Comparison of ENCODE assay signal across 20 cellular contexts in the genomic region with DNA sequence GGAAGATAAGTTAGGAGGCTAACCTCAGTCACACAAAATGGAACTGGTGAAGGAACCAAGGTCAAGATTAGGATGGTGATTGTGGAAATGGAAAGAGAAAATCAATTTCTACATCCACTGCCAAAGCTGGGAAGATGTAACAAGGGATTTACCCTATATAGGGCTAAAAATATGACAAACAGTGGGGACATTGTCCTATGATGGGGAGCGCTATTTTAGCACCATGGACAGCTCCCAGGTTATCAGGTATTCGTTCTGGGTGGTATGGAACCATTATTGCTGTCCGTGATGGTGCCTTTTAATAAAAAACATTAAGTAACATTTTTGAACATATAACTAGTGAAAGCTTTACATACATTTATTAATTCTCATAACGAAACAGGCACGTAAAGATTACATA.
DNase-seq lines count a peak whose midpoint lies in the region; ATAC-seq and TF ChIP-seq lines count a peak whose summit lies in the region.
"Had no signal": no experiment of that assay in that cellular context is flagged by ENCODE, and none has a peak within 500 bp of the region (broad histone marks: within the 10 kb centered on the region; RNA-seq: fewer than 3 reads in every experiment).

No MANE protein-coding gene starts in this region.

- CTCF ChIA-PET in activated CD8-positive, alpha-beta T cell treated with anti-CD3 and anti-CD28 coated beads, Interleukin-2, amount 10 ng/mL, durations not matched to agents 7 days and 5 days (lab: Charles Lee) = no interaction called here

- no peak for TF ChIP-seq CTCF in GM20000 (IDR thresholded peaks at IDR 0.05; ENCODE audit: extremely low read depth, missing control alignments)

- DNase-seq in GM20000 (ENCODE audit: low spot score) (peak; percentile 36), left kidney (ENCODE audit: low read depth, low spot score) (peak; percentile 71), COLO668 (lab: John Stamatoyannopoulos, UW; ENCODE audit: unreplicated experiment) (no peak)
- peak; percentile 25 for DNase-seq in Jurkat, Clone E6-1 (ENCODE audit: low read depth, low spot score)
- peak; percentile 63 for DNase-seq in activated CD8-positive, alpha-beta T cell treated with anti-CD3 and anti-CD28 coated beads, Interleukin-2, amount 10 ng/mL, durations not matched to agents 7 days and 5 days
- DNase-seq in stimulated activated naive CD4-positive, alpha-beta T cell treated with Interleukin-2 at 50 U/mL for 16 hours (lab: John Stamatoyannopoulos, UW) = no peak
- DNase-seq: activated CD4-positive, CD25-positive, alpha-beta regulatory T cell; activated T-cell treated with anti-CD3 and anti-CD28 coated beads, Interleukin-2, amount 50 U/mL, for 4 hours; left lung; natural killer cell; NCI-H146; NCI-H446 treated with DMSO at 0.1 percent for 48 hours; retina had no signal

- H3K4me3 Mint-ChIP-seq in activated CD8-positive, alpha-beta T cell treated with anti-CD3 and anti-CD28 coated beads, Interleukin-2, amount 10 ng/mL, durations not matched to agents 7 days and 5 days = no peak overlapping the region
- H3K4me3 Mint-ChIP-seq: activated T-cell treated with anti-CD3 and anti-CD28 coated beads, Interleukin-2, amount 50 U/mL, for 4 hours; CD14-positive monocyte; IgD-negative memory B cell; natural killer cell had no signal

- no peaks in the 10 kb centered on the region for H3K9me3 Mint-ChIP-seq in activated CD8-positive, alpha-beta T cell treated with anti-CD3 and anti-CD28 coated beads, Interleukin-2, amount 10 ng/mL, durations not matched to agents 7 days and 5 days (ENCODE audit: insufficient read depth)
- H3K9me3 Mint-ChIP-seq: activated T-cell treated with anti-CD3 and anti-CD28 coated beads, Interleukin-2, amount 50 U/mL, for 4 hours; IgD-negative memory B cell had no signal

- no peak for ATAC-seq in activated CD8-positive, alpha-beta T cell treated with anti-CD3 and anti-CD28 coated beads, Interleukin-2, amount 10 ng/mL, durations not matched to agents 7 days and 5 days
- ATAC-seq in HG03442 (IDR thresholded peaks at IDR 0.05; ENCODE audit: unreplicated experiment) = no peak
- ATAC-seq: activated T-cell treated with anti-CD3 and anti-CD28 coated beads, Interleukin-2, amount 50 U/mL, for 4 hours; left lung; natural killer cell had no signal

- no peak overlapping the region for H3K27ac Mint-ChIP-seq in activated CD8-positive, alpha-beta T cell treated with anti-CD3 and anti-CD28 coated beads, Interleukin-2, amount 10 ng/mL, durations not matched to agents 7 days and 5 days
- H3K27ac Mint-ChIP-seq: IgD-negative memory B cell, natural killer cell had no signal

- H3K27me3 Mint-ChIP-seq in activated CD8-positive, alpha-beta T cell treated with anti-CD3 and anti-CD28 coated beads, Interleukin-2, amount 10 ng/mL, durations not matched to agents 7 days and 5 days (ENCODE audit: low read depth) = peaks cover 37% of the 10 kb centered on the region

- H3K4me3 ChIP-seq in Jurkat, Clone E6-1 (ENCODE audit: low read length) = no peak overlapping the region
- H3K4me3 ChIP-seq: adrenal gland, coronary artery, esophagus muscularis mucosa, left lung, tibial nerve had no signal

- H3K4me1 Mint-ChIP-seq in activated CD8-positive, alpha-beta T cell treated with anti-CD3 and anti-CD28 coated beads, Interleukin-2, amount 10 ng/mL, durations not matched to agents 7 days and 5 days (ENCODE audit: low read depth) = peaks cover under 1% of the 10 kb centered on the region
- H3K4me1 Mint-ChIP-seq: CD14-positive monocyte had no signal

- H3K36me3 Mint-ChIP-seq in activated CD8-positive, alpha-beta T cell treated with anti-CD3 and anti-CD28 coated beads, Interleukin-2, amount 10 ng/mL, durations not matched to agents 7 days and 5 days (ENCODE audit: low read depth) = no peaks in the 10 kb centered on the region
- H3K36me3 Mint-ChIP-seq: CD14-positive monocyte, natural killer cell had no signal

- POLR2A ChIA-PET in activated CD8-positive, alpha-beta T cell treated with anti-CD3 and anti-CD28 coated beads, Interleukin-2, amount 10 ng/mL, durations not matched to agents 7 days and 5 days (lab: Charles Lee) = no interaction called here

Comparison
In these comparisons a context has a peak if more than half of its experiments do, and no peak if none do; other contexts are left out.
1. DNase-seq: peak in GM20000 (single experiment), Jurkat, Clone E6-1 (single experiment), activated CD8-positive, alpha-beta T cell treated with anti-CD3 and anti-CD28 coated beads, Interleukin-2, amount 10 ng/mL, durations not matched to agents 7 days and 5 days (single experiment) and left kidney (single experiment); none in COLO668 (single experiment) and stimulated activated naive CD4-positive, alpha-beta T cell treated with Interleukin-2 at 50 U/mL for 16 hours (single experiment).